Comparison of ENCODE assay signal across 8 cellular contexts in the genomic region with DNA sequence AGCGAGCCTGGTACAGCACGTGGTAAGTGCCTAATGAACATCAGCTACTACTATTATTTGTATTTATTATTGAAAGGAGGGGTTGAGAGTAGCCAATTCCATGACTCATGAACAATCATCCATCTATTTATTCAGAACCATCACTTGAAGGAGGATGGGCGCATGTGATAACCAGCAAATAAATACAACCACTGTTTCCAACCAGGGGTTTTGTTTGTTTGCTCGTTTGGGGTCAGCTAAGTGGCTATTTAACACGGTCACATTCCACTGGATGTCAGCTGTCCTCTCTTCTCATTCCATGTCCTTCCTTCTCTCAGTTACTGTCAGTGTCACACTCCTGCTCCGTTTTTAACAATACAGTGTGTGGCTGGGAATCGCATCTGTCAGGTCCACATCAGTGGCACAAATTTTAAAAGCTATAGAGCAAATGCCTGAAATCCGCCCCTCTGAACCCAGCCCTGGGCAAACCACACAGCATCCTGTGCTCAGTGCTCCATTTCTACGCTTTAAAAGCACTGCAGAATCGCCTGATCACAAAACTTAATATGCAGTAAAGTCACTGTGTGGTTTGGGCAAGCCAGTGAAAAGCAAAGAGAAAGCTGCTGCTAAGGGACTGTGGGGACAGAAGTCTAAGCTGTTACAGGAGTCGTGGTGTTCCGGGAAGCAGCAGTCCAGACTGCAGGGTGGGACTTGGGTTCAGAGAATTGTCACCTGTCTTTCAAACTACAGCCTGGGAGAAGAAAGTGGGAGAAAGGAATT. TPM values are rescaled to one million over a fixed set of nuclear protein-coding genes. Genes with fewer than 3 reads are reported as not detected.
DNase-seq lines count a peak whose midpoint lies in the region; ATAC-seq lines count a peak whose summit lies in the region.

No MANE protein-coding gene starts in this region.

- H3K9me3 Mint-ChIP-seq in CD8-positive, alpha-beta memory T cell: peaks cover 0 to 1% (median 0%) of the 10 kb centered on the region in 5 donors
- no peaks in the 10 kb centered on the region for H3K9me3 Mint-ChIP-seq in central memory CD8-positive, alpha-beta T cell
- no peaks in the 10 kb centered on the region for H3K9me3 Mint-ChIP-seq in naive thymus-derived CD8-positive, alpha-beta T cell

- H3K27me3 ChIP-seq in CD8-positive, alpha-beta memory T cell (ENCODE audit: insufficient read depth, low read length, poor library complexity, severe bottlenecking): no peaks in the 10 kb centered on the region

- no peaks in the 10 kb centered on the region for H3K36me3 ChIP-seq in CD8-positive, alpha-beta memory T cell (ENCODE audit: insufficient read depth, low read length)
- H3K36me3 ChIP-seq in KOPT-K1 (ENCODE audit: insufficient read depth, low read length): no peaks in the 10 kb centered on the region

- CTCF ChIA-PET in CD8-positive, alpha-beta memory T cell (lab: Charles Lee): interaction anchor here (0.6 to 7.7 kb wide), 15 partner anchors 9 to 477 kb away, joined by 3 to 49 read pairs (median 4); no protein-coding TSS in a partner anchor

- H3K4me3 Mint-ChIP-seq in CD8-positive, alpha-beta memory T cell: peak overlapping the region; percentile 73 to 90 (median 84)
- H3K4me3 Mint-ChIP-seq in central memory CD8-positive, alpha-beta T cell: peak overlapping the region; percentile 71
- H3K4me3 Mint-ChIP-seq in naive thymus-derived CD8-positive, alpha-beta T cell: peak overlapping the region; percentile 58 to 89 (median 80)

- peaks cover 97% of the 10 kb centered on the region for H3K4me1 ChIP-seq in CD8-positive, alpha-beta memory T cell (ENCODE audit: insufficient read depth, low read length)

- POLR2A ChIA-PET in CD8-positive, alpha-beta memory T cell (lab: Charles Lee): interaction anchor here (0.7 to 7.7 kb wide), 8 partner anchors 9 to 103 kb away, joined by 3 to 77 read pairs (median 4); no protein-coding TSS in a partner anchor
- POLR2A ChIA-PET in naive thymus-derived CD8-positive, alpha-beta T cell (lab: Charles Lee): interaction anchor here (0.6 to 5.6 kb wide), 9 partner anchors 8 to 675 kb away, joined by 3 to 28 read pairs (median 7); partner anchors contain the start of gene RAPGEF1

- peak overlapping the region; percentile 78 to 99 (median 93) for H3K27ac Mint-ChIP-seq in CD8-positive, alpha-beta memory T cell
- peak overlapping the region; percentile 84 for H3K27ac Mint-ChIP-seq in central memory CD8-positive, alpha-beta T cell (ENCODE audit: low read depth)
- peak overlapping the region; percentile 79 to 95 (median 90) for H3K27ac Mint-ChIP-seq in naive thymus-derived CD8-positive, alpha-beta T cell

- DNase-seq in CD8-positive, alpha-beta memory T cell: peak in 3 of 5 donors; percentile 20 to 67 (median 52)
- DNase-seq in central memory CD8-positive, alpha-beta T cell (ENCODE audit: low spot score in 2 of 2): peak in 1 of 2 donors; percentile 40
- peak in 2 of 10 donors; percentile 23 to 29 for DNase-seq in naive thymus-derived CD8-positive, alpha-beta T cell
- no peak for DNase-seq in dedifferentiated amniotic fluid mesenchymal stem cell (ENCODE audit: extremely low spot score)
- no peak for DNase-seq in NCI-H1694 (lab: John Stamatoyannopoulos, UW)
- no peak for DNase-seq in NCI-H1105 treated with DMSO at 0.1 percent for 48 hours (lab: John Stamatoyannopoulos, UW)
- no peak for DNase-seq in anterior cingulate cortex (lab: John Stamatoyannopoulos, UW)

- no peaks in the 10 kb centered on the region for H3K27me3 Mint-ChIP-seq in CD8-positive, alpha-beta memory T cell
- no peaks in the 10 kb centered on the region for H3K27me3 Mint-ChIP-seq in central memory CD8-positive, alpha-beta T cell
- no peaks in the 10 kb centered on the region for H3K27me3 Mint-ChIP-seq in naive thymus-derived CD8-positive, alpha-beta T cell

- H3K36me3 Mint-ChIP-seq in CD8-positive, alpha-beta memory T cell: peaks cover 2 to 21% (median 5%) of the 10 kb centered on the region in 3 donors
- peaks cover 35% of the 10 kb centered on the region for H3K36me3 Mint-ChIP-seq in central memory CD8-positive, alpha-beta T cell (ENCODE audit: insufficient read depth)
- H3K36me3 Mint-ChIP-seq in naive thymus-derived CD8-positive, alpha-beta T cell: peaks cover 0 to 6% (median 0%) of the 10 kb centered on the region in 3 donors

- peak overlapping the region; percentile 46 for H3K27ac ChIP-seq in CD8-positive, alpha-beta memory T cell (ENCODE audit: low read depth, low read length)
- peak overlapping the region; percentile 76 for H3K27ac ChIP-seq in KOPT-K1 (ENCODE audit: low read depth, low read length, poor library complexity, severe bottlenecking)

- H3K9me3 ChIP-seq in CD8-positive, alpha-beta memory T cell (ENCODE audit: low read length): no peaks in the 10 kb centered on the region
- H3K9me3 ChIP-seq in KOPT-K1 (ENCODE audit: insufficient read depth, low read length, poor library complexity, severe bottlenecking): no peaks in the 10 kb centered on the region

- peak overlapping the region; percentile 44 for H3K4me3 ChIP-seq in CD8-positive, alpha-beta memory T cell (ENCODE audit: low read length)

- peaks cover 94 to 99% (median 98%) of the 10 kb centered on the region in 3 donors for H3K4me1 Mint-ChIP-seq in CD8-positive, alpha-beta memory T cell
- H3K4me1 Mint-ChIP-seq in central memory CD8-positive, alpha-beta T cell: peaks cover 82% of the 10 kb centered on the region
- peaks cover 53 to 97% (median 94%) of the 10 kb centered on the region in 4 donors for H3K4me1 Mint-ChIP-seq in naive thymus-derived CD8-positive, alpha-beta T cell

- peak; percentile 9 for ATAC-seq in central memory CD8-positive, alpha-beta T cell (replicated peaks; ENCODE audit: extremely low read depth, poor library complexity, severe bottlenecking)
- no peak for ATAC-seq in naive thymus-derived CD8-positive, alpha-beta T cell

RNA-seq across cellular contexts. Expression of gene RAPGEF1, which starts 8.5 kb away (rescaled TPM):
- total RNA-seq in CD8-positive, alpha-beta memory T cell: 100 to 1,000 TPM; 145 to 148 TPM
- 20.1 TPM for polyA plus RNA-seq in CD8-positive, alpha-beta memory T cell
- total RNA-seq in naive thymus-derived CD8-positive, alpha-beta T cell: 10 to 100 TPM; 91.7 to 94.7 TPM
- polyA plus RNA-seq in naive thymus-derived CD8-positive, alpha-beta T cell: 1 to 10 TPM; 1.6 to 9.0 (median 4.4) TPM

Comparison
In these comparisons a context has a peak if more than half of its experiments do, and no peak if none do; other contexts are left out.
1. DNase-seq: peak in CD8-positive, alpha-beta memory T cell (3 of 5); none in dedifferentiated amniotic fluid mesenchymal stem cell (single experiment), NCI-H1694 (single experiment), NCI-H1105 treated with DMSO at 0.1 percent for 48 hours (single experiment) and anterior cingulate cortex (0 of 58).
2. Peak in every context shown above with its lines, with median percentiles within 50 percentile points of each other: H3K27ac Mint-ChIP-seq and H3K4me3 Mint-ChIP-seq.